Comparison of ENCODE assay signal across 8 cellular contexts in genomic region chrX:23907496-23908218, GRCh38. TPM values are rescaled to one million over a fixed set of nuclear protein-coding genes. Genes with fewer than 3 reads are reported as not detected.
DNase-seq lines count a peak whose midpoint lies in the region; ATAC-seq, FAIRE-seq and TF ChIP-seq lines count a peak whose summit lies in the region.

APOO (minus strand) TSS chrX:23907938; CDS start chrX:23907702, 236 bp downstream.
CXorf58 (plus strand) TSS chrX:23908006; CDS start chrX:23910303, 2,297 bp downstream.

- H3K27ac ChIP-seq in GM23248: peak within 1 kb of the TSS; percentile 86
- peak within 1 kb of the TSS; percentile 65 for H3K27ac ChIP-seq in fibroblast of lung (ENCODE audit: insufficient read depth, low read length)

- H3K79me2 ChIP-seq in GM23248 (ENCODE audit: insufficient read depth): no peaks in the 10 kb centered on the region
- H3K79me2 ChIP-seq in fibroblast of lung (ENCODE audit: control insufficient read depth, insufficient read depth, low read length): no peaks in the 10 kb centered on the region

- in situ Hi-C loops in GM23248 (cut with MboI): loop anchor here (10.0 kb wide), 2 partner anchors 123 to 213 kb away; partner anchors contain the start of gene SAT1

- H3K4me3 ChIP-seq in GM23248: peak within 1 kb of the TSS; percentile 90
- H3K4me3 ChIP-seq in fibroblast of lung (replicated peaks in 1 of 4; ENCODE audit: control extremely low read depth in 1 of 4, insufficient read depth in 1 of 4, low read depth in 3 of 4, low read length in 4 of 4): peak within 1 kb of the TSS; percentile 50 to 73 (median 60)

- peak within 1 kb of the TSS; percentile 75 to 76 for H3K27ac Mint-ChIP-seq in natural killer cell treated with Interleukin-12 subunit alpha and Interleukin-12 subunit beta and Interleukin-15 and Interleukin-18, amount 100 ng/mL, for 72 hours
- peak within 1 kb of the TSS; percentile 76 for H3K27ac Mint-ChIP-seq in stimulated activated naive CD8-positive, alpha-beta T cell treated with anti-CD3 and anti-CD28 coated beads, Interleukin-15, Interleukin-2, amounts not matched to agents 100 ng/mL and 50 ng/mL, for 24 hours

- no peaks in the 10 kb centered on the region for H3K9me2 ChIP-seq in GM23248 (ENCODE audit: insufficient read depth)

- no peaks in the 10 kb centered on the region for H3K36me3 Mint-ChIP-seq in natural killer cell treated with Interleukin-12 subunit alpha and Interleukin-12 subunit beta and Interleukin-15 and Interleukin-18, amount 100 ng/mL, for 72 hours
- H3K36me3 Mint-ChIP-seq in stimulated activated naive CD8-positive, alpha-beta T cell treated with anti-CD3 and anti-CD28 coated beads, Interleukin-15, Interleukin-2, amounts not matched to agents 100 ng/mL and 50 ng/mL, for 24 hours (ENCODE audit: low read depth): no peaks in the 10 kb centered on the region

- H3K4me1 ChIP-seq in GM23248 (ENCODE audit: insufficient read depth): peaks cover 5% of the 10 kb centered on the region; the same call in 1 of the 2 replicates
- H3K4me1 ChIP-seq in fibroblast of lung (ENCODE audit: control insufficient read depth, extremely low read depth, insufficient read depth, low read length): no peaks in the 10 kb centered on the region

- H3K27me3 Mint-ChIP-seq in natural killer cell treated with Interleukin-12 subunit alpha and Interleukin-12 subunit beta and Interleukin-15 and Interleukin-18, amount 100 ng/mL, for 72 hours: no peaks in the 10 kb centered on the region
- no peaks in the 10 kb centered on the region for H3K27me3 Mint-ChIP-seq in stimulated activated naive CD8-positive, alpha-beta T cell treated with anti-CD3 and anti-CD28 coated beads, Interleukin-15, Interleukin-2, amounts not matched to agents 100 ng/mL and 50 ng/mL, for 24 hours

- no peaks in the 10 kb centered on the region for H3K9me3 Mint-ChIP-seq in natural killer cell treated with Interleukin-12 subunit alpha and Interleukin-12 subunit beta and Interleukin-15 and Interleukin-18, amount 100 ng/mL, for 72 hours
- no peaks in the 10 kb centered on the region for H3K9me3 Mint-ChIP-seq in stimulated activated naive CD8-positive, alpha-beta T cell treated with anti-CD3 and anti-CD28 coated beads, Interleukin-15, Interleukin-2, amounts not matched to agents 100 ng/mL and 50 ng/mL, for 24 hours

- H3K4me1 Mint-ChIP-seq in natural killer cell treated with Interleukin-12 subunit alpha and Interleukin-12 subunit beta and Interleukin-15 and Interleukin-18, amount 100 ng/mL, for 72 hours (ENCODE audit: low read depth in 2 of 2): peaks cover 8 to 12% of the 10 kb centered on the region in 2 donors
- peaks cover 20% of the 10 kb centered on the region for H3K4me1 Mint-ChIP-seq in stimulated activated naive CD8-positive, alpha-beta T cell treated with anti-CD3 and anti-CD28 coated beads, Interleukin-15, Interleukin-2, amounts not matched to agents 100 ng/mL and 50 ng/mL, for 24 hours (ENCODE audit: low read depth)

- FAIRE-seq in RCC 7860 (lab: Jason Lieb, UNC): peak; percentile 66

- H3K4me3 Mint-ChIP-seq in natural killer cell treated with Interleukin-12 subunit alpha and Interleukin-12 subunit beta and Interleukin-15 and Interleukin-18, amount 100 ng/mL, for 72 hours: peak within 1 kb of the TSS; percentile 70
- H3K4me3 Mint-ChIP-seq in stimulated activated naive CD8-positive, alpha-beta T cell treated with anti-CD3 and anti-CD28 coated beads, Interleukin-15, Interleukin-2, amounts not matched to agents 100 ng/mL and 50 ng/mL, for 24 hours: peak within 1 kb of the TSS; percentile 79

- H4K20me1 ChIP-seq in GM23248 (ENCODE audit: insufficient read depth): no peaks in the 10 kb centered on the region
- no peaks in the 10 kb centered on the region for H4K20me1 ChIP-seq in fibroblast of lung (ENCODE audit: control insufficient read depth, extremely low read depth, insufficient read depth, low read length)

- H3K9me3 ChIP-seq in GM23248 (ENCODE audit: low read depth): no peaks in the 10 kb centered on the region
- no peaks in the 10 kb centered on the region for H3K9me3 ChIP-seq in fibroblast of lung (ENCODE audit: control insufficient read depth, insufficient read depth, low read depth, low read length)

- no peaks in the 10 kb centered on the region; the same call in 1 of the 2 replicates for H3F3A ChIP-seq in GM23248 (ENCODE audit: insufficient read depth)

- H3K4me2 ChIP-seq in GM23248 (ENCODE audit: unreplicated experiment) (peak within 1 kb of the TSS; percentile 80), fibroblast of lung (ENCODE audit: extremely low read depth, insufficient read depth, low read length) (peak within 1 kb of the TSS; percentile 71)

- 0 to 1% methylated on average over 48 to 49 of the region's 81 CpGs for WGBS in GM23248 (ENCODE audit: low coverage in 1 of 2, low lambda C conversion rate in 2 of 2, missing lambda C conversion rate in 2 of 2), 2 experiments

- H3K27me3 ChIP-seq in GM23248 (replicated peaks; ENCODE audit: insufficient read depth): no peaks in the 10 kb centered on the region
- no peaks in the 10 kb centered on the region for H3K27me3 ChIP-seq in fibroblast of lung (ENCODE audit: control insufficient read depth, insufficient read depth, low read length)

- ATAC-seq in natural killer cell treated with Interleukin-12 subunit alpha and Interleukin-12 subunit beta and Interleukin-15 and Interleukin-18, amount 100 ng/mL, for 72 hours: peak; percentile 97

- peak within 1 kb of the TSS; percentile 99 for H2AFZ ChIP-seq in GM23248
- H2AFZ ChIP-seq in fibroblast of lung (ENCODE audit: low read length): peak within 1 kb of the TSS; percentile 68

- H3K36me3 ChIP-seq in GM23248 (ENCODE audit: low read depth) (no peaks in the 10 kb centered on the region), fibroblast of lung (ENCODE audit: control insufficient read depth, insufficient read depth, low read length) (no peaks in the 10 kb centered on the region)

- H3K9ac ChIP-seq in GM23248 (peak within 1 kb of the TSS; percentile 87), fibroblast of lung (ENCODE audit: insufficient read depth, low read length) (peak within 1 kb of the TSS; percentile 66)

- TF ChIP-seq CTCF in fibroblast of lung (conservative IDR thresholded peaks at IDR 0.05 in 1 of 2, IDR thresholded peaks at IDR 0.05 in 1 of 2; ENCODE audit: low read depth in 1 of 2, low read length in 2 of 2): peak; percentile 55 to 65

- peak; percentile 90 for DNase-seq in EH (ENCODE audit: low read depth)
- DNase-seq in GM23248: peak; percentile 95
- DNase-seq in Kasumi-1 (lab: John Stamatoyannopoulos, UW): peak; percentile 73 to 78
- peak; percentile 86 for DNase-seq in RCC 7860 (ENCODE audit: low spot score)
- DNase-seq in activated T-helper 1 cell treated with anti-CD3 and anti-CD28 coated beads, Interleukin-2, amount 50 U/mL, for 16 hours (ENCODE audit: low read depth in 1 of 2, low spot score in 1 of 2): peak; percentile 76 to 84
- DNase-seq in fibroblast of lung (ENCODE audit: low read depth in 2 of 2): peak; percentile 86 to 90
- peak; percentile 95 for DNase-seq in natural killer cell treated with Interleukin-12 subunit alpha and Interleukin-12 subunit beta and Interleukin-15 and Interleukin-18, amount 100 ng/mL, for 72 hours (ENCODE audit: low spot score)

RNA-seq across cellular contexts. Expression of gene APOO, which starts in this region (rescaled TPM):
- total RNA-seq in GM23248 (2014; rRNA removed; shearing (Covaris generic)): 7.3 and 8.6 TPM in 2 replicates
- 20.2 and 21.0 TPM in 2 replicates for polyA plus RNA-seq in GM23248 (2016; fragmentation: Nextera tagmentation; extraction: Ambion mirVana)
- 6.2 and 8.1 TPM in 2 replicates for total RNA-seq in fibroblast of lung
- polyA plus RNA-seq in fibroblast of lung: 16.5 and 17.0 TPM in 2 replicates
- polyA plus RNA-seq in fibroblast of lung (2012): 23.7 and 25.1 TPM in 2 replicates
- polyA minus RNA-seq in fibroblast of lung (ENCODE audit: low replicate concordance): 3.5 TPM in 1 of 2 replicates, not detected in the other
- total RNA-seq in natural killer cell treated with Interleukin-12 subunit alpha and Interleukin-12 subunit beta and Interleukin-15 and Interleukin-18, amount 100 ng/mL, for 72 hours: 10 to 100 TPM; 25.6 to 26.3 TPM

RNA-seq across cellular contexts. Expression of gene CXorf58, which starts in this region (rescaled TPM):
- not detected in 2 replicates for total RNA-seq in GM23248 (2014; rRNA removed; shearing (Covaris generic))
- not detected in 2 replicates for polyA plus RNA-seq in GM23248 (2016; fragmentation: Nextera tagmentation; extraction: Ambion mirVana)
- not detected in 2 replicates for total RNA-seq in fibroblast of lung
- not detected in 2 replicates for polyA plus RNA-seq in fibroblast of lung
- not detected in 2 replicates for polyA plus RNA-seq in fibroblast of lung (2012)
- not detected in 2 replicates for polyA minus RNA-seq in fibroblast of lung (ENCODE audit: low replicate concordance)
- not detected for total RNA-seq in natural killer cell treated with Interleukin-12 subunit alpha and Interleukin-12 subunit beta and Interleukin-15 and Interleukin-18, amount 100 ng/mL, for 72 hours

Comparison
In these comparisons a context has a peak if more than half of its experiments do, and no peak if none do; other contexts are left out.
1. Peak in every context shown above with its lines: DNase-seq, ATAC-seq, H3K4me3 ChIP-seq and H3K27ac ChIP-seq.